21 cellular contexts compared by ENCODE assay signal in genomic region chr17:2800367-2800766, GRCh38. TPM values are rescaled to one million over a fixed set of nuclear protein-coding genes. Genes with fewer than 3 reads are reported as not detected.
DNase-seq lines count a peak whose midpoint lies in the region; ATAC-seq and TF ChIP-seq lines count a peak whose summit lies in the region.
"Had no signal": no experiment of that assay in that cellular context is flagged by ENCODE, and none has a peak within 500 bp of the region (broad histone marks: within the 10 kb centered on the region; RNA-seq: fewer than 3 reads in every experiment).

No MANE protein-coding gene starts in this region.

- no peak overlapping the region for H3K27ac ChIP-seq in CD4-positive, alpha-beta memory T cell (ENCODE audit: low read depth, low read length)
- H3K27ac ChIP-seq in adrenal gland (peak overlapping the region in 3 of 5 donors; percentile 37 to 70 (median 56)), neuronal stem cell (replicated peaks; ENCODE audit: low read length) (no peak overlapping the region), brain microvascular endothelial cell (no peak overlapping the region), GM23338 (ENCODE audit: low read depth) (no peak overlapping the region), foreskin keratinocyte (no peak overlapping the region)
- H3K27ac ChIP-seq: GM23248, SJCRH30 had no signal

- peaks cover 4% of the 10 kb centered on the region for H3K79me1 ChIP-seq in neuronal stem cell (ENCODE audit: low read depth, low read length)

- H3K4me2 ChIP-seq in neuronal stem cell (ENCODE audit: insufficient read depth, low read length, poor library complexity, severe bottlenecking) (no peak overlapping the region), GM23338 (no peak overlapping the region)

- H2BK15ac ChIP-seq in neuronal stem cell (ENCODE audit: low read length): no peak overlapping the region

- peaks cover 0 to 5% (median 2%) of the 10 kb centered on the region in 7 donors for H3K9me3 Mint-ChIP-seq in CD14-positive monocyte
- H3K9me3 Mint-ChIP-seq in CD4-positive, alpha-beta memory T cell: no peaks in the 10 kb centered on the region
- no peaks in the 10 kb centered on the region for H3K9me3 Mint-ChIP-seq in GM23338

- peak overlapping the region in 5 of 7 donors; percentile 5 to 68 (median 57) for H3K27ac Mint-ChIP-seq in CD14-positive monocyte
- peak overlapping the region in 5 of 7 donors; percentile 2 to 79 (median 52) for H3K27ac Mint-ChIP-seq in CD4-positive, alpha-beta memory T cell
- no peak overlapping the region for H3K27ac Mint-ChIP-seq in GM23338

- H4K91ac ChIP-seq in neuronal stem cell (ENCODE audit: low read depth, low read length, poor library complexity): no peak overlapping the region

- no peaks in the 10 kb centered on the region for H3K27me3 ChIP-seq in CD4-positive, alpha-beta memory T cell (ENCODE audit: insufficient read depth, low read length)
- no peaks in the 10 kb centered on the region for H3K27me3 ChIP-seq in adrenal gland
- peaks cover 0 to 34% (median 3%) of the 10 kb centered on the region in 3 experiments for H3K27me3 ChIP-seq in neuronal stem cell (ENCODE audit: control insufficient read depth in 3 of 3, insufficient read depth in 3 of 3, low read depth in 1 of 3, low read length in 3 of 3)
- peaks cover 10% of the 10 kb centered on the region for H3K27me3 ChIP-seq in brain microvascular endothelial cell (replicated peaks)
- H3K27me3 ChIP-seq in GM23338 (ENCODE audit: insufficient read depth): no peaks in the 10 kb centered on the region
- H3K27me3 ChIP-seq in foreskin keratinocyte: peaks cover 23% of the 10 kb centered on the region
- H3K27me3 ChIP-seq: SJCRH30 had no signal

- no peaks in the 10 kb centered on the region for H3K9me2 ChIP-seq in GM23338 (ENCODE audit: insufficient read depth)

- POLR2A ChIA-PET in CD4-positive, alpha-beta memory T cell (lab: Charles Lee; ENCODE audit: partially characterized antibody): interaction anchor here (11.1 kb wide), 1 partner anchor 13 kb away, joined by 330 read pairs; no protein-coding TSS in a partner anchor

- no peak for DNase-seq in CD14-positive monocyte (ENCODE audit: low spot score)
- no peak for DNase-seq in CD4-positive, alpha-beta memory T cell
- peak; percentile 47 to 82 (median 72) for DNase-seq in adrenal gland
- no peak for DNase-seq in neuronal stem cell (ENCODE audit: low spot score)
- DNase-seq in brain microvascular endothelial cell: no peak
- DNase-seq in GM23338 (ENCODE audit: low spot score): no peak
- DNase-seq in foreskin keratinocyte: no peak
- DNase-seq in NCI-H2029 treated with DMSO at 0.1 percent for 48 hours (lab: John Stamatoyannopoulos, UW): no peak
- DNase-seq: ACHN, DMS153, GF-D8, GM23248, KG1, MV-4-11, NCI-H187, NCI-H2227 treated with DMSO at 0.1 percent for 48 hours, NCI-H524 treated with DMSO at 0.1 percent for 48 hours, PC-3, RPMI8226, SJCRH30 had no signal

- no peak overlapping the region for H3K23ac ChIP-seq in neuronal stem cell (ENCODE audit: low read depth, low read length, poor library complexity)

- ATAC-seq in GM23338 (no peak), foreskin keratinocyte (no peak)
- ATAC-seq: HCT116, PC-3 had no signal

- H3K4me1 Mint-ChIP-seq in CD14-positive monocyte (peaks cover 71% of the 10 kb centered on the region), GM23338 (peaks cover 26% of the 10 kb centered on the region)
- H3K4me1 Mint-ChIP-seq in CD4-positive, alpha-beta memory T cell: peaks cover 40 to 84% (median 58%) of the 10 kb centered on the region in 4 donors

- H3K18ac ChIP-seq in neuronal stem cell (ENCODE audit: low read length): no peak overlapping the region

- H3K4me3 Mint-ChIP-seq in CD14-positive monocyte (no peak overlapping the region), GM23338 (no peak overlapping the region)
- peak overlapping the region in 3 of 8 donors; percentile 15 to 48 (median 25) for H3K4me3 Mint-ChIP-seq in CD4-positive, alpha-beta memory T cell

- no peak overlapping the region for H2BK120ac ChIP-seq in neuronal stem cell (ENCODE audit: low read depth, low read length)

- no peak overlapping the region for H3K4me3 ChIP-seq in CD4-positive, alpha-beta memory T cell (ENCODE audit: low read length in 2 of 2)
- H3K4me3 ChIP-seq in adrenal gland: no peak overlapping the region
- H3K4me3 ChIP-seq in neuronal stem cell (ENCODE audit: low read length in 2 of 2): no peak overlapping the region
- no peak overlapping the region for H3K4me3 ChIP-seq in brain microvascular endothelial cell (ENCODE audit: low read depth, low read length)
- H3K4me3 ChIP-seq in GM23338: no peak overlapping the region
- H3K4me3 ChIP-seq: GM23248, SJCRH30 had no signal

- CTCF ChIA-PET in CD4-positive, alpha-beta memory T cell (lab: Charles Lee; ENCODE audit: partially characterized antibody): no interaction called here

- H2BK12ac ChIP-seq in neuronal stem cell (ENCODE audit: low read length): no peak overlapping the region

- no peak overlapping the region for H2BK5ac ChIP-seq in neuronal stem cell (ENCODE audit: low read length)

- H2AK5ac ChIP-seq in neuronal stem cell (ENCODE audit: low read depth, low read length): peak overlapping the region; percentile 30

- TF ChIP-seq POLR2A in adrenal gland (IDR thresholded peaks at IDR 0.05): no peak

- no peaks in the 10 kb centered on the region for H4K20me1 ChIP-seq in GM23338 (replicated peaks; ENCODE audit: insufficient read depth)

- intact Hi-C loops in CD14-positive monocyte (cut with micrococcal nuclease): no loop called here
- intact Hi-C loops in CD4-positive, alpha-beta memory T cell (cut with micrococcal nuclease): no loop called here
- intact Hi-C loops in adrenal gland (cut with DNase I): no loop called here

- no peaks in the 10 kb centered on the region for H3F3A ChIP-seq in GM23338 (replicated peaks; ENCODE audit: low read depth)

- in situ Hi-C loops in brain microvascular endothelial cell (cut with HindIII; ENCODE audit: low pct_ligation_motif_present, low sequenced_read_pairs): no loop called here

- peaks cover 46% of the 10 kb centered on the region for H3K4me1 ChIP-seq in CD4-positive, alpha-beta memory T cell (ENCODE audit: insufficient read depth, low read length)
- H3K4me1 ChIP-seq in adrenal gland (replicated peaks in 1 of 2) (peaks cover 7 to 8% of the 10 kb centered on the region in 2 donors), neuronal stem cell (ENCODE audit: control insufficient read depth in 2 of 2, insufficient read depth in 1 of 2, low read depth in 1 of 2, low read length in 2 of 2) (peaks cover 0 to 12% of the 10 kb centered on the region in 2 donors), GM23338 (ENCODE audit: insufficient read depth) (peaks cover 4% of the 10 kb centered on the region; the same call in 1 of the 2 replicates), foreskin keratinocyte (no peaks in the 10 kb centered on the region)
- H3K4me1 ChIP-seq: SJCRH30 had no signal

- H3K79me2 ChIP-seq in GM23338 (replicated peaks; ENCODE audit: insufficient read depth): no peaks in the 10 kb centered on the region

- H3K9me3 ChIP-seq in CD4-positive, alpha-beta memory T cell (ENCODE audit: control insufficient read depth in 1 of 2, low read length in 2 of 2): no peaks in the 10 kb centered on the region
- H3K9me3 ChIP-seq in adrenal gland (replicated peaks in 1 of 3) (no peaks in the 10 kb centered on the region), neuronal stem cell (replicated peaks in 1 of 2; ENCODE audit: control insufficient read depth in 2 of 2, insufficient read depth in 1 of 2, low read depth in 1 of 2, low read length in 2 of 2) (peaks cover 0 to 1% of the 10 kb centered on the region in 2 donors)
- H3K9me3 ChIP-seq: SJCRH30 had no signal

- 36 to 44% (median 41%) methylated on average over 7 to 11 of the region's 11 CpGs for WGBS in adrenal gland, 4 donors
- WGBS in neuronal stem cell (ENCODE audit: extremely low coverage in 2 of 2, insufficient read length in 2 of 2, insufficient replicate concordance in 1 of 2), 2 donors: no CpG with 5 or more reads among the region's 11 CpGs

- TF ChIP-seq CTCF in CD14-positive monocyte (IDR thresholded peaks at IDR 0.05) (no peak), adrenal gland (IDR thresholded peaks at IDR 0.05) (no peak), brain microvascular endothelial cell (IDR thresholded peaks at IDR 0.05; ENCODE audit: low read depth, low read length, missing control alignments) (no peak), GM23338 (conservative IDR thresholded peaks at IDR 0.05; ENCODE audit: low read depth in 2 of 2) (no peak), foreskin keratinocyte (conservative IDR thresholded peaks at IDR 0.05) (no peak)

- no peak overlapping the region for H3K4ac ChIP-seq in neuronal stem cell (ENCODE audit: low read length)

- H3K27me3 Mint-ChIP-seq in CD14-positive monocyte (ENCODE audit: low read depth in 3 of 3) (no peaks in the 10 kb centered on the region), GM23338 (ENCODE audit: insufficient read depth, low read depth, poor library complexity) (peaks cover 15% of the 10 kb centered on the region)
- no peaks in the 10 kb centered on the region for H3K27me3 Mint-ChIP-seq in CD4-positive, alpha-beta memory T cell

- H3K36me3 Mint-ChIP-seq in CD14-positive monocyte: peaks cover 49 to 60% of the 10 kb centered on the region in 2 donors
- peaks cover 25 to 58% of the 10 kb centered on the region in 2 donors for H3K36me3 Mint-ChIP-seq in CD4-positive, alpha-beta memory T cell
- no peaks in the 10 kb centered on the region for H3K36me3 Mint-ChIP-seq in GM23338 (ENCODE audit: low read depth)

- H3K14ac ChIP-seq in neuronal stem cell (ENCODE audit: low read length): no peak overlapping the region

- H4K8ac ChIP-seq in neuronal stem cell (ENCODE audit: low read depth, low read length): no peak overlapping the region

- H3K9ac ChIP-seq in neuronal stem cell (ENCODE audit: low read depth, low read length, poor library complexity): no peak overlapping the region
- H3K9ac ChIP-seq: GM23248 had no signal

- peaks cover 27% of the 10 kb centered on the region for H3K36me3 ChIP-seq in CD4-positive, alpha-beta memory T cell (ENCODE audit: insufficient read depth, low read length)
- H3K36me3 ChIP-seq in adrenal gland (replicated peaks in 1 of 2): no peaks in the 10 kb centered on the region
- H3K36me3 ChIP-seq in neuronal stem cell (replicated peaks in 1 of 2; ENCODE audit: control insufficient read depth in 2 of 2, insufficient read depth in 2 of 2, low read length in 2 of 2): no peaks in the 10 kb centered on the region
- no peaks in the 10 kb centered on the region for H3K36me3 ChIP-seq in brain microvascular endothelial cell (replicated peaks)
- no peaks in the 10 kb centered on the region for H3K36me3 ChIP-seq in GM23338 (ENCODE audit: insufficient read depth)
- H3K36me3 ChIP-seq: SJCRH30 had no signal

- H2AFZ ChIP-seq in neuronal stem cell (ENCODE audit: low read length) (no peak overlapping the region), GM23338 (no peak overlapping the region)
- H2AFZ ChIP-seq: GM23248 had no signal

RNA-seq across cellular contexts. Expression of gene RAP1GAP2, which starts 4.1 kb away (rescaled TPM):
- polyA plus RNA-seq in CD14-positive monocyte (1 to 10 TPM; 1.5 to 6.1 TPM), adrenal gland (10 to 100 TPM in 2 of 3 donors, 1 to 10 TPM in 1; 5.4 to 15.5 (median 15.1) TPM), GM23338 (2016; fragmentation: Nextera tagmentation; extraction: Ambion mirVana) (17.8 and 18.6 TPM in 2 replicates), foreskin keratinocyte (13.0 and 15.0 TPM in 2 replicates)
- 1 to 10 TPM; 9.0 to 9.9 TPM for total RNA-seq in CD4-positive, alpha-beta memory T cell
- polyA plus RNA-seq in CD4-positive, alpha-beta memory T cell: 1 to 10 TPM in 1 of 2 donors, under 1 TPM in 1; 0.38 to 7.1 TPM
- total RNA-seq in adrenal gland (10 to 100 TPM in 1 of 8 donors, 1 to 10 TPM in 7; 4.9 to 20.4 (median 6.9) TPM), foreskin keratinocyte (28.2 and 29.5 TPM in 2 replicates)
- 2.9 TPM for polyA plus RNA-seq in neuronal stem cell (2013, experiment 1 of 2)
- polyA plus RNA-seq in neuronal stem cell (2013, experiment 2 of 2): 3.1 TPM
- total RNA-seq in GM23338 (2014; rRNA removed; shearing (Covaris generic)): 40.3 and 46.1 TPM in 2 replicates

RNA-seq across cellular contexts. Expression of gene CCDC92B, which starts 50.9 kb away (rescaled TPM):
- not detected for polyA plus RNA-seq in CD14-positive monocyte
- total RNA-seq in CD4-positive, alpha-beta memory T cell: under 1 TPM; 0.32 to 0.47 TPM
- not detected for polyA plus RNA-seq in CD4-positive, alpha-beta memory T cell
- total RNA-seq in adrenal gland: 1 to 10 TPM in 1 of 8 donors, under 1 TPM in 4, not detected in 3; 0.10 to 1.5 (median 0.17) TPM
- polyA plus RNA-seq in adrenal gland: 1 to 10 TPM in 1 of 3 donors, under 1 TPM in 2; 0.59 to 4.7 (median 0.77) TPM
- polyA plus RNA-seq in neuronal stem cell (2013, experiment 1 of 2): 0.35 TPM
- polyA plus RNA-seq in neuronal stem cell (2013, experiment 2 of 2): 0.42 TPM
- total RNA-seq in GM23338 (2014; rRNA removed; shearing (Covaris generic)): 8.4 and 9.1 TPM in 2 replicates
- polyA plus RNA-seq in GM23338 (2016; fragmentation: Nextera tagmentation; extraction: Ambion mirVana): 4.8 and 5.7 TPM in 2 replicates
- 0.07 TPM in 1 of 2 replicates, not detected in the other for total RNA-seq in foreskin keratinocyte
- polyA plus RNA-seq in foreskin keratinocyte: 0.03 TPM in 2 replicates
- total RNA-seq: GM23248, PC-3, SJCRH30 had no signal
- polyA plus RNA-seq: GM23248 had no signal

Comparison
In these comparisons a context has a peak if more than half of its experiments do, and no peak if none do; other contexts are left out.
1. DNase-seq: peak in adrenal gland (7 of 7); none in CD14-positive monocyte (single experiment), CD4-positive, alpha-beta memory T cell (0 of 5), neuronal stem cell (single experiment), brain microvascular endothelial cell (single experiment), GM23338 (single experiment), foreskin keratinocyte (0 of 2) and NCI-H2029 treated with DMSO at 0.1 percent for 48 hours (single experiment).
2. H3K27ac ChIP-seq: peak in adrenal gland (3 of 5); none in CD4-positive, alpha-beta memory T cell (single experiment), neuronal stem cell (single experiment), brain microvascular endothelial cell (single experiment), GM23338 (single experiment) and foreskin keratinocyte (single experiment).